Comparison of ENCODE assay signal across 18 cellular contexts in the genomic region with DNA sequence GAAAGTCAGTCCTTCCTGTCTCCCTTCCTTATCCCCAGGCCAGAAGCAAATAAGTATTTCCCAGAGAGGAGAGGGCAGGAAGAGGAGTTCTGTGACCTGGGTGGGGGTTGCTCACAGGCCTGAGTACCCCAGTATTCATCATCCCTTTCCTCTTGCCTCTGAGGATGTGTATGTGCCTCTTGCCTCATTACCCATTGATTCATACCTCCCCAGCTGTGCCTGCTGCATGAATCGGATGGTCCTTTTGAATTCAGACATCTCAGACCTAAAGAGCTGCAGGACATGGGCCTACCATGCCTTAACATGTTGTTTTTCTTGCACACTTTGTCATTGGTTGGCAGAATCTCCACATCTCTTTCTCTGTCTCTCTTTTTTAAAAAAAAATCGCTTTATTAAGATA.
"Had no signal": no experiment of that assay in that cellular context is flagged by ENCODE, and none has a peak within 500 bp of the region (broad histone marks: within the 10 kb centered on the region; RNA-seq: fewer than 3 reads in every experiment).

No MANE protein-coding gene starts in this region.

- H3K36me3 ChIP-seq: adrenal gland, esophagus squamous epithelium, heart left ventricle, sigmoid colon, upper lobe of right lung had no signal

- H3K4me3 Mint-ChIP-seq: effector memory CD8-positive, alpha-beta T cell had no signal

- H3K27ac Mint-ChIP-seq: effector memory CD8-positive, alpha-beta T cell had no signal

- H3K4me3 ChIP-seq: adrenal gland, esophagus squamous epithelium, heart left ventricle, sigmoid colon, upper lobe of right lung had no signal

- H3K9me3 Mint-ChIP-seq: effector memory CD8-positive, alpha-beta T cell had no signal

- ATAC-seq: effector memory CD8-positive, alpha-beta T cell; heart left ventricle; left ventricle myocardium superior; stimulated activated naive CD8-positive, alpha-beta T cell treated with anti-CD3 and anti-CD28 coated beads, Interleukin-15, Interleukin-2, amounts not matched to agents 100 U/mL and 50 U/mL, for 24 hours; upper lobe of right lung had no signal

- DNase-seq: activated CD4-positive, alpha-beta T cell treated with anti-CD3 and anti-CD28 coated beads, Interleukin-2, amount 50 U/mL, for 4 hours; activated naive CD4-positive, alpha-beta T cell treated with anti-CD3 and anti-CD28 coated beads, Interleukin-2, amount 50 U/mL, for 16 hours; activated T-cell treated with anti-CD3 and anti-CD28 coated beads, Interleukin-2, amount 50 U/mL, for 1 hour; adrenal gland; central memory CD4-positive, alpha-beta T cell; cortex of kidney; effector memory CD8-positive, alpha-beta T cell; esophagus squamous epithelium; foreskin melanocyte; heart left ventricle; left ventricle myocardium superior; sigmoid colon; stimulated activated CD4-positive, alpha-beta T cell treated with anti-CD3 and anti-CD28 coated beads, Interleukin-12 subunit alpha, Interleukin-12 subunit beta, amount 100 ng/mL, for 4 hours; stimulated activated CD4-positive, alpha-beta T cell treated with anti-CD3 and anti-CD28 coated beads, Interleukin-2, amount 100 ng/mL, for 48 hours; stimulated activated CD8-positive, alpha-beta memory T cell treated with anti-CD3 and anti-CD28 coated beads, Interleukin-4, amount 100 ng/mL, for 48 hours; stimulated activated naive CD8-positive, alpha-beta T cell treated with anti-CD3 and anti-CD28 coated beads, Interleukin-15, Interleukin-2, amounts not matched to agents 100 U/mL and 50 U/mL, for 24 hours; T-helper 2 cell; upper lobe of right lung had no signal

- H3K4me1 ChIP-seq: adrenal gland, heart left ventricle, sigmoid colon, upper lobe of right lung had no signal

- H3K27me3 ChIP-seq: adrenal gland, esophagus squamous epithelium, heart left ventricle, sigmoid colon, upper lobe of right lung had no signal

- H3K27ac ChIP-seq: adrenal gland, esophagus squamous epithelium, heart left ventricle, sigmoid colon, upper lobe of right lung had no signal

- H3K9me3 ChIP-seq: adrenal gland, esophagus squamous epithelium, heart left ventricle, sigmoid colon, upper lobe of right lung had no signal
